Comparison of ENCODE assay signal across 2 cellular contexts in genomic region chr4:76866641-76867040, GRCh38.
TF ChIP-seq lines count a peak whose summit lies in the region.

No MANE protein-coding gene starts in this region.

TF ChIP-seq in GM23338, 12 proteins besides CTCF, POLR2A, EP300 and RAD21:
- TF ChIP-seq STAT1 (IDR thresholded peaks at IDR 0.05; ENCODE audit: unreplicated experiment) = no peak
- no peak for TF ChIP-seq JUNB (IDR thresholded peaks at IDR 0.05; ENCODE audit: unreplicated experiment)

TF ChIP-seq in H1, 55 proteins besides CTCF, POLR2A, EP300 and RAD21:
- TF ChIP-seq RFX5 (IDR thresholded peaks at IDR 0.05; ENCODE audit: borderline replicate concordance, low read depth, low read length) (no peak), GABPA (IDR thresholded peaks at IDR 0.05; ENCODE audit: borderline replicate concordance, insufficient read depth, low read length) (no peak), ZNF274 (IDR thresholded peaks at IDR 0.05; ENCODE audit: borderline replicate concordance, extremely low read depth, low read length) (no peak), MAX (IDR thresholded peaks at IDR 0.05) (no peak), HDAC6 (IDR thresholded peaks at IDR 0.05; ENCODE audit: low read depth, low read length) (no peak), YY1 (IDR thresholded peaks at IDR 0.05; ENCODE audit: low read depth, low read length) (no peak), SAP30 (IDR thresholded peaks at IDR 0.05; ENCODE audit: insufficient read depth, insufficient replicate concordance, low read length) (no peak), HDAC2 (IDR thresholded peaks at IDR 0.05; ENCODE audit: borderline replicate concordance in 1 of 2, low read depth in 2 of 2, low read length in 2 of 2) (no peak), SRF (IDR thresholded peaks at IDR 0.05; ENCODE audit: low read depth, low read length) (no peak)
